Comparison of ENCODE assay signal across 8 cellular contexts in genomic region chr7:138979988-138980574, GRCh38. TPM values are rescaled to one million over a fixed set of nuclear protein-coding genes. Genes with fewer than 3 reads are reported as not detected.
A peak's percentile ranks its signal among the peaks of the same experiment; 100 is the strongest.
DNase-seq lines count a peak whose midpoint lies in the region; ATAC-seq, FAIRE-seq and TF ChIP-seq lines count a peak whose summit lies in the region.

No MANE protein-coding gene starts in this region.

- H3K4me1 ChIP-seq in keratinocyte (ENCODE audit: control insufficient read depth, extremely low read depth, insufficient read depth, low read length) (peaks cover 14% of the 10 kb centered on the region), thoracic aorta (ENCODE audit: control insufficient read depth in 1 of 2, low read depth in 2 of 2) (peaks cover 0 to 16% of the 10 kb centered on the region in 2 donors)

- TF ChIP-seq POLR2A in H54 (IDR thresholded peaks at IDR 0.05; ENCODE audit: low read depth, low read length), result no peak

- no peak overlapping the region for H3K27ac Mint-ChIP-seq in activated CD4-positive, alpha-beta T cell treated with anti-CD3 and anti-CD28 coated beads, Interleukin-2, amount 10 ng/mL, durations not matched to agents 7 days and 5 days
- H3K27ac Mint-ChIP-seq in activated CD8-positive, alpha-beta T cell treated with anti-CD3 and anti-CD28 coated beads for 36 hours, result no peak overlapping the region

- FAIRE-seq in keratinocyte (lab: Jason Lieb, UNC) (no peak), H54 (lab: Jason Lieb, UNC) (no peak)

- H2AFZ ChIP-seq in keratinocyte (ENCODE audit: control insufficient read depth, low read length), result peak overlapping the region; percentile 52

- peaks cover 3% of the 10 kb centered on the region for H3K36me3 Mint-ChIP-seq in activated CD4-positive, alpha-beta T cell treated with anti-CD3 and anti-CD28 coated beads, Interleukin-2, amount 10 ng/mL, durations not matched to agents 7 days and 5 days (ENCODE audit: low read depth)
- no peaks in the 10 kb centered on the region for H3K36me3 Mint-ChIP-seq in activated CD8-positive, alpha-beta T cell treated with anti-CD3 and anti-CD28 coated beads for 36 hours (ENCODE audit: low read depth)

- intact Hi-C loops in activated CD8-positive, alpha-beta T cell treated with anti-CD3 and anti-CD28 coated beads for 36 hours (cut with micrococcal nuclease), result loop anchor here (1.0 kb wide), 1 partner anchor 94 kb away; no protein-coding TSS in a partner anchor

- H3K9ac ChIP-seq in keratinocyte (ENCODE audit: control insufficient read depth, extremely low read depth, insufficient read depth, low read length), result peak overlapping the region; percentile 71

- no peaks in the 10 kb centered on the region for H3K9me3 ChIP-seq in keratinocyte (ENCODE audit: control insufficient read depth, low read depth, low read length)
- H3K9me3 ChIP-seq in thoracic aorta, result no peaks in the 10 kb centered on the region

- CTCF ChIA-PET in activated CD4-positive, alpha-beta T cell treated with anti-CD3 and anti-CD28 coated beads, Interleukin-2, amount 10 ng/mL, durations not matched to agents 7 days and 5 days (lab: Charles Lee), result interaction anchor here (0.7 to 1.4 kb wide), 4 partner anchors 11 to 153 kb away, joined by 3 to 5 read pairs (median 4); a partner anchor contains a TSS
- CTCF ChIA-PET in activated CD8-positive, alpha-beta T cell treated with anti-CD3 and anti-CD28 coated beads for 36 hours (lab: Charles Lee), result interaction anchor here (2.0 to 5.0 kb wide), 2 partner anchors 10 to 93 kb away, joined by 10 to 44 read pairs; no protein-coding TSS in a partner anchor

- H3K27me3 Mint-ChIP-seq in activated CD4-positive, alpha-beta T cell treated with anti-CD3 and anti-CD28 coated beads, Interleukin-2, amount 10 ng/mL, durations not matched to agents 7 days and 5 days, result peaks cover 53% of the 10 kb centered on the region
- H3K27me3 Mint-ChIP-seq in activated CD8-positive, alpha-beta T cell treated with anti-CD3 and anti-CD28 coated beads for 36 hours, result peaks cover 35% of the 10 kb centered on the region

- H3K9me3 Mint-ChIP-seq in activated CD4-positive, alpha-beta T cell treated with anti-CD3 and anti-CD28 coated beads, Interleukin-2, amount 10 ng/mL, durations not matched to agents 7 days and 5 days, result no peaks in the 10 kb centered on the region
- H3K9me3 Mint-ChIP-seq in activated CD8-positive, alpha-beta T cell treated with anti-CD3 and anti-CD28 coated beads for 36 hours, result no peaks in the 10 kb centered on the region

- H3K36me3 ChIP-seq in keratinocyte (ENCODE audit: control insufficient read depth in 2 of 2, extremely low read depth in 1 of 2, insufficient read depth in 2 of 2, low read length in 2 of 2) (no peaks in the 10 kb centered on the region), thoracic aorta (no peaks in the 10 kb centered on the region)

- no peak for TF ChIP-seq CTCF in activated CD8-positive, alpha-beta T cell treated with anti-CD3 and anti-CD28 coated beads for 36 hours (IDR thresholded peaks at IDR 0.05)
- TF ChIP-seq CTCF in keratinocyte (optimal IDR thresholded peaks at IDR 0.05 in 1 of 3, IDR thresholded peaks at IDR 0.05 in 1 of 3, conservative IDR thresholded peaks at IDR 0.05 in 1 of 3; ENCODE audit: extremely low read depth in 1 of 3, insufficient read depth in 2 of 3, low read length in 3 of 3), result no peak
- TF ChIP-seq CTCF in thoracic aorta (IDR thresholded peaks at IDR 0.05), result no peak

- H3K9me1 ChIP-seq in keratinocyte (ENCODE audit: control insufficient read depth, extremely low read depth, insufficient read depth, low read length), result no peaks in the 10 kb centered on the region

- peak overlapping the region; percentile 80 for H3K4me3 Mint-ChIP-seq in activated CD4-positive, alpha-beta T cell treated with anti-CD3 and anti-CD28 coated beads, Interleukin-2, amount 10 ng/mL, durations not matched to agents 7 days and 5 days
- H3K4me3 Mint-ChIP-seq in activated CD8-positive, alpha-beta T cell treated with anti-CD3 and anti-CD28 coated beads for 36 hours, result peak overlapping the region; percentile 78

- no peaks in the 10 kb centered on the region for H4K20me1 ChIP-seq in keratinocyte (ENCODE audit: control insufficient read depth, extremely low read depth, insufficient read depth, low read length)

- no peak for DNase-seq in activated CD4-positive, alpha-beta T cell treated with anti-CD3 and anti-CD28 coated beads, Interleukin-2, amount 10 ng/mL, durations not matched to agents 7 days and 5 days
- no peak for DNase-seq in activated CD4-positive, alpha-beta T cell treated with anti-CD3 and anti-CD28 coated beads for 4 hours
- DNase-seq in activated CD8-positive, alpha-beta T cell treated with anti-CD3 and anti-CD28 coated beads for 36 hours, result no peak
- DNase-seq in keratinocyte (ENCODE audit: low read depth, low spot score) (no peak), thoracic aorta (ENCODE audit: low spot score) (no peak), H54 (ENCODE audit: insufficient read length, low spot score) (no peak), NCI-H446 (lab: John Stamatoyannopoulos, UW) (no peak)
- DNase-seq in effector CD8-positive, alpha-beta T cell (lab: John Stamatoyannopoulos, UW), result no peak

- H3K4me2 ChIP-seq in keratinocyte (ENCODE audit: control insufficient read depth, extremely low read depth, insufficient read depth, low read depth, low read length), result peak overlapping the region; percentile 86

- H3K27ac ChIP-seq in keratinocyte (ENCODE audit: control insufficient read depth, insufficient read depth, low read length) (no peak overlapping the region), thoracic aorta (no peak overlapping the region)

- dilution Hi-C loops in keratinocyte (cut with MboI; ENCODE audit: extremely low pct_ligation_motif_present, low sequenced_read_pairs), result no loop called here

- peaks cover 14% of the 10 kb centered on the region for H3K4me1 Mint-ChIP-seq in activated CD4-positive, alpha-beta T cell treated with anti-CD3 and anti-CD28 coated beads, Interleukin-2, amount 10 ng/mL, durations not matched to agents 7 days and 5 days
- peaks cover 16% of the 10 kb centered on the region for H3K4me1 Mint-ChIP-seq in activated CD8-positive, alpha-beta T cell treated with anti-CD3 and anti-CD28 coated beads for 36 hours (ENCODE audit: low read depth)

- H3K27me3 ChIP-seq in keratinocyte (ENCODE audit: control insufficient read depth, extremely low read depth, insufficient read depth, low read length) (peaks cover 2% of the 10 kb centered on the region), thoracic aorta (replicated peaks; ENCODE audit: insufficient read depth) (no peaks in the 10 kb centered on the region)

- ATAC-seq in activated CD8-positive, alpha-beta T cell treated with anti-CD3 and anti-CD28 coated beads for 36 hours, result no peak
- no peak for ATAC-seq in thoracic aorta (ENCODE audit: insufficient number of reproducible peaks, low FRiP score, low read depth)

- no peaks in the 10 kb centered on the region for H3K79me2 ChIP-seq in keratinocyte (ENCODE audit: control insufficient read depth, insufficient read depth, low read length)

- POLR2A ChIA-PET in activated CD4-positive, alpha-beta T cell treated with anti-CD3 and anti-CD28 coated beads, Interleukin-2, amount 10 ng/mL, durations not matched to agents 7 days and 5 days (lab: Charles Lee), result no interaction called here
- POLR2A ChIA-PET in activated CD8-positive, alpha-beta T cell treated with anti-CD3 and anti-CD28 coated beads for 36 hours (lab: Charles Lee), result no interaction called here

- H3K4me3 ChIP-seq in keratinocyte (ENCODE audit: control insufficient read depth in 2 of 3, extremely low read depth in 1 of 3, insufficient read depth in 2 of 3, low read depth in 1 of 3, low read length in 3 of 3) (peak overlapping the region; percentile 46 to 75 (median 72)), thoracic aorta (peak overlapping the region; percentile 73)

RNA-seq across cellular contexts. Expression of gene KIAA1549, which starts 1.1 kb away (rescaled TPM):
- under 1 TPM; 0.12 TPM for total RNA-seq in activated CD4-positive, alpha-beta T cell treated with anti-CD3 and anti-CD28 coated beads, Interleukin-2, amount 10 ng/mL, durations not matched to agents 7 days and 5 days
- total RNA-seq in activated CD8-positive, alpha-beta T cell treated with anti-CD3 and anti-CD28 coated beads for 36 hours, result 1 to 10 TPM; 1.3 to 1.5 TPM
- polyA plus RNA-seq in keratinocyte, result 0.70 to 1.6 TPM (median 1.1 TPM) in 3 replicates
- polyA plus RNA-seq in keratinocyte (2011; ENCODE audit: low read depth), result 0.29 TPM
- polyA plus RNA-seq in keratinocyte (2011; cell fraction: cytosol; rRNA removed), result 1.2 and 1.3 TPM in 2 replicates
- 4.9 and 5.1 TPM in 2 replicates for polyA plus RNA-seq in keratinocyte (2011; cell fraction: nucleus; rRNA removed)
- 0.48 and 2.4 TPM in 2 replicates for polyA plus RNA-seq in keratinocyte (2012; ENCODE audit: low replicate concordance)
- 2.4 to 9.1 TPM (median 3.1 TPM) in 3 replicates for polyA minus RNA-seq in keratinocyte
- polyA minus RNA-seq in keratinocyte (2011; cell fraction: cytosol; rRNA and poly(A)+ RNA removed), result 1.9 TPM
- polyA minus RNA-seq in keratinocyte (2011; cell fraction: nucleus; rRNA and poly(A)+ RNA removed), result 5.7 and 10.0 TPM in 2 replicates
- total RNA-seq in thoracic aorta, result 1 to 10 TPM in 1 of 2 donors, under 1 TPM in 1; 0.95 to 1.8 TPM

RNA-seq across cellular contexts. Expression of gene ZC3HAV1L, which starts 55.8 kb away (rescaled TPM):
- 10 to 100 TPM; 14.9 to 16.5 TPM for total RNA-seq in activated CD4-positive, alpha-beta T cell treated with anti-CD3 and anti-CD28 coated beads, Interleukin-2, amount 10 ng/mL, durations not matched to agents 7 days and 5 days
- total RNA-seq in activated CD8-positive, alpha-beta T cell treated with anti-CD3 and anti-CD28 coated beads for 36 hours, result 10 to 100 TPM; 19.9 TPM
- polyA plus RNA-seq in keratinocyte, result 7.4 to 9.5 TPM (median 7.9 TPM) in 3 replicates
- polyA plus RNA-seq in keratinocyte (2011; ENCODE audit: low read depth), result 0.40 TPM
- 4.5 and 6.1 TPM in 2 replicates for polyA plus RNA-seq in keratinocyte (2011; cell fraction: cytosol; rRNA removed)
- 17.0 and 17.8 TPM in 2 replicates for polyA plus RNA-seq in keratinocyte (2011; cell fraction: nucleus; rRNA removed)
- polyA plus RNA-seq in keratinocyte (2012; ENCODE audit: low replicate concordance), result 2.2 and 4.8 TPM in 2 replicates
- polyA minus RNA-seq in keratinocyte, result 6.3 to 9.6 TPM (median 7.8 TPM) in 3 replicates
- 18.0 TPM for polyA minus RNA-seq in keratinocyte (2011; cell fraction: cytosol; rRNA and poly(A)+ RNA removed)
- polyA minus RNA-seq in keratinocyte (2011; cell fraction: nucleus; rRNA and poly(A)+ RNA removed), result 13.8 and 17.1 TPM in 2 replicates
- total RNA-seq in thoracic aorta, result 10 to 100 TPM; 10.4 to 22.7 TPM
